In the genomic region with DNA sequence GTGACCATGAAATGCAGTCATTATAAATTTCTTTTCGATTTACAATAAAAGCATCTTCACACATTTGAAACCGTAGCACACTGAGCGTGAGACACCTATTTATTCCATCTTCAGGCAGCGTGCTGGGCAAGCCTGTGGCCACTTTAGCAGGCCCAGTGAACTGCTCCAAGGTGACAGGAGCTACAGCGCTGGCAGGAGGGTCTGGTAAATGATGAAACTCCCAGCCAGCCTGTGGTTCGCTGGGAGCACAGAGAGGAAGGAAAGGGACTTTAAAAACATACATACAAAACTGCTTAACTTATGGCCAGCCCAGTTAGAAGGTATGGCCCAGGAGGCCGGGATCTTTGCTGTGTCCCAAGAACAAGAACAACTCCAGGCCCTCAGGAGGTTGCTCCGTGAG, we compare ENCODE assay signal across 2 cellular contexts.
TF ChIP-seq lines count a peak whose summit lies in the region.

No MANE protein-coding gene starts in this region.

TF ChIP-seq in IMR-90, 13 proteins besides CTCF, POLR2A, EP300 and RAD21:
- no peak for TF ChIP-seq RFX5 (IDR thresholded peaks at IDR 0.05; ENCODE audit: low read depth, low read length)
- TF ChIP-seq MAZ (IDR thresholded peaks at IDR 0.05; ENCODE audit: borderline replicate concordance, low read depth, low read length): no peak
- TF ChIP-seq MAFK (IDR thresholded peaks at IDR 0.05; ENCODE audit: low read depth, low read length): no peak
- no peak for TF ChIP-seq CHD1 (IDR thresholded peaks at IDR 0.05; ENCODE audit: low read depth, low read length)
- no peak for TF ChIP-seq CEBPB (IDR thresholded peaks at IDR 0.05; ENCODE audit: low read depth, low read length)
- no peak for TF ChIP-seq FOS (IDR thresholded peaks at IDR 0.05; ENCODE audit: low read depth, low read length)
- TF ChIP-seq SMC3 (IDR thresholded peaks at IDR 0.05; ENCODE audit: low read depth, low read length): no peak

TF ChIP-seq in GM12878, 131 proteins besides CTCF, POLR2A, EP300 and RAD21:
- TF ChIP-seq LARP7 (IDR thresholded peaks at IDR 0.05) (no peak), WRNIP1 (IDR thresholded peaks at IDR 0.05; ENCODE audit: borderline replicate concordance, low read depth, low read length) (0 out of 2 replicates have a peak, but pooled peaks have one; percentile 23)
TF ChIP-seq in GM12878: peak in this region for 1.
